In the genomic region with DNA sequence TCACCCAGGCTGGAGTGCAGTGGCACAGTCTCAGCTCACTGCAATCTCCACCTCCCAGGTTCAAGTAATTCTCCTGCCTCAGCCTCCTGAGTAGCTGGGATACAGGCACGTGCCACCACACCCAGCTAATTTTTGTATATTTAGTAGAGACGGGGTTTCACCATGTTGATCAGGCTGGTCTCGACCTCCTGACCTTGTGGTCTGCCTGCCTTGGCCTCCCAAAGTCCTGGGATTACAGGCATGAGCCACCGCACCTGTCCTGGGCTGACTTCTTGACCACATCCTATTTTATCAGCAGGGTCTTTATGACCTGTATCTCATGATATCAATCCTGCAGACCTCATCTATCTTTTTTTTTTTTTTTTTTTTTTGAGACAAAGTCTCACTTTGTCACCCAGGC, we compare ENCODE assay signal across 12 cellular contexts. TPM values are rescaled to one million over a fixed set of nuclear protein-coding genes. Genes with fewer than 3 reads are reported as not detected.
A peak's percentile ranks its signal among the peaks of the same experiment; 100 is the strongest.
DNase-seq lines count a peak whose midpoint lies in the region; ATAC-seq, FAIRE-seq and TF ChIP-seq lines count a peak whose summit lies in the region.
"Not testable (repeated sequence)": the region's sequence is repeated elsewhere in the genome, so short reads cannot be mapped to it uniquely, and the experiment has no call there.
"Had no signal": no experiment of that assay in that cellular context is flagged by ENCODE, and none has a peak within 500 bp of the region (broad histone marks: within the 10 kb centered on the region; RNA-seq: fewer than 3 reads in every experiment).

No MANE protein-coding gene starts in this region.

- not testable (repeated sequence) for TF ChIP-seq RAD21 in A549 (conservative IDR thresholded peaks at IDR 0.05 in 1 of 2, IDR thresholded peaks at IDR 0.05 in 1 of 2)

- not testable (repeated sequence) for FAIRE-seq in A549 (lab: Jason Lieb, UNC)

- not testable (repeated sequence) for H3K36me3 ChIP-seq in SJCRH30; ascending aorta; smooth muscle cell (ENCODE audit: low read depth)

- intact Hi-C loops in activated naive CD4-positive, alpha-beta T cell treated with anti-CD3 and anti-CD28 coated beads for 36 hours (cut with micrococcal nuclease) = loop anchor here (1.0 to 5.0 kb wide), 6 partner anchors 22 to 338 kb away; partner anchors contain the start of gene ENO1
- intact Hi-C loops in ascending aorta (cut with DNase I) = not testable (repeated sequence)

- peaks cover 47% of the 10 kb centered on the region for H3K4me1 Mint-ChIP-seq in activated CD4-positive, alpha-beta memory T cell treated with anti-CD3 and anti-CD28 coated beads, Interleukin-2, amount 10 ng/mL, durations not matched to agents 7 days and 5 days
- peaks cover 51% of the 10 kb centered on the region for H3K4me1 Mint-ChIP-seq in activated naive CD4-positive, alpha-beta T cell treated with anti-CD3 and anti-CD28 coated beads for 36 hours (ENCODE audit: low read depth)

- H3K27ac ChIP-seq in A549 (peak overlapping the region; percentile 81 to 96), ascending aorta (peak overlapping the region; percentile 52 to 62), smooth muscle cell (ENCODE audit: low read depth) (peak overlapping the region; percentile 47)
- not testable (repeated sequence) for H3K27ac ChIP-seq in SJCRH30

- H3K9me3 Mint-ChIP-seq in activated CD4-positive, alpha-beta memory T cell treated with anti-CD3 and anti-CD28 coated beads, Interleukin-2, amount 10 ng/mL, durations not matched to agents 7 days and 5 days; activated naive CD4-positive, alpha-beta T cell treated with anti-CD3 and anti-CD28 coated beads for 36 hours: not testable (repeated sequence)

- 88% methylated on average over 4 of the region's 4 CpGs for WGBS in A549 (ENCODE audit: missing lambda C conversion rate)
- 94% methylated on average over 4 of the region's 4 CpGs for WGBS in smooth muscle cell (ENCODE audit: low lambda C conversion rate)

- peaks cover 50% of the 10 kb centered on the region for H3K4me1 ChIP-seq in A549
- peaks cover 22% of the 10 kb centered on the region for H3K4me1 ChIP-seq in SJCRH30
- H3K4me1 ChIP-seq in ascending aorta = peaks cover 9 to 33% of the 10 kb centered on the region in 2 donors
- peaks cover 11% of the 10 kb centered on the region for H3K4me1 ChIP-seq in smooth muscle cell (ENCODE audit: low read depth)

- not testable (repeated sequence) for H3K4me3 Mint-ChIP-seq in activated CD4-positive, alpha-beta memory T cell treated with anti-CD3 and anti-CD28 coated beads, Interleukin-2, amount 10 ng/mL, durations not matched to agents 7 days and 5 days; activated naive CD4-positive, alpha-beta T cell treated with anti-CD3 and anti-CD28 coated beads for 36 hours

- peaks cover 15% of the 10 kb centered on the region for H3K36me3 Mint-ChIP-seq in activated CD4-positive, alpha-beta memory T cell treated with anti-CD3 and anti-CD28 coated beads, Interleukin-2, amount 10 ng/mL, durations not matched to agents 7 days and 5 days (ENCODE audit: low read depth)
- not testable (repeated sequence) for H3K36me3 Mint-ChIP-seq in activated naive CD4-positive, alpha-beta T cell treated with anti-CD3 and anti-CD28 coated beads for 36 hours (ENCODE audit: low read depth)

- TF ChIP-seq EP300 in A549 (IDR thresholded peaks at IDR 0.05) = not testable (repeated sequence)

- POLR2A ChIA-PET in A549 (lab: Yijun Ruan, JAX) = not testable (repeated sequence)
- POLR2A ChIA-PET in activated CD4-positive, alpha-beta memory T cell treated with anti-CD3 and anti-CD28 coated beads, Interleukin-2, amount 10 ng/mL, durations not matched to agents 7 days and 5 days (lab: Charles Lee) = interaction anchor here (0.7 to 5.1 kb wide), 5 partner anchors 14 to 42 kb away, joined by 3 to 106 read pairs (median 4); partner anchors contain the start of gene ENO1

- ATAC-seq in A549 = not testable (repeated sequence)

- H3K27ac Mint-ChIP-seq in activated CD4-positive, alpha-beta memory T cell treated with anti-CD3 and anti-CD28 coated beads, Interleukin-2, amount 10 ng/mL, durations not matched to agents 7 days and 5 days = peak overlapping the region; percentile 99
- peak overlapping the region; percentile 99 for H3K27ac Mint-ChIP-seq in activated naive CD4-positive, alpha-beta T cell treated with anti-CD3 and anti-CD28 coated beads for 36 hours

- not testable (repeated sequence) for H3K27me3 ChIP-seq in SJCRH30; ascending aorta; smooth muscle cell (ENCODE audit: low read depth)

- not testable (repeated sequence) for H2AFZ ChIP-seq in smooth muscle cell (ENCODE audit: low read depth)

- H3K27me3 Mint-ChIP-seq in activated CD4-positive, alpha-beta memory T cell treated with anti-CD3 and anti-CD28 coated beads, Interleukin-2, amount 10 ng/mL, durations not matched to agents 7 days and 5 days; activated naive CD4-positive, alpha-beta T cell treated with anti-CD3 and anti-CD28 coated beads for 36 hours (ENCODE audit: low read depth): not testable (repeated sequence)

- H4K20me1 ChIP-seq in smooth muscle cell (ENCODE audit: low read depth) = not testable (repeated sequence)

- not testable (repeated sequence) for H3K9me3 ChIP-seq in A549; SJCRH30 (replicated peaks); ascending aorta; smooth muscle cell (replicated peaks; ENCODE audit: low read depth)

- not testable (repeated sequence) for TF ChIP-seq CTCF in A549 (IDR thresholded peaks at IDR 0.05); ascending aorta (IDR thresholded peaks at IDR 0.05); smooth muscle cell (IDR thresholded peaks at IDR 0.05; ENCODE audit: borderline replicate concordance, insufficient read depth, poor library complexity, severe bottlenecking)

- TF ChIP-seq POLR2A in A549 (IDR thresholded peaks at IDR 0.05; ENCODE audit: low read length) = not testable (repeated sequence)

- not testable (repeated sequence) for H3K4me3 ChIP-seq in A549, SJCRH30, ascending aorta, smooth muscle cell

- CTCF ChIA-PET in A549 (lab: Yijun Ruan, JAX) = interaction anchor here (0.6 to 1.5 kb wide), 3 partner anchors 8 to 201 kb away, joined by 3 to 4 read pairs (median 3); no protein-coding TSS in a partner anchor
- CTCF ChIA-PET in activated CD4-positive, alpha-beta memory T cell treated with anti-CD3 and anti-CD28 coated beads, Interleukin-2, amount 10 ng/mL, durations not matched to agents 7 days and 5 days (lab: Charles Lee) = interaction anchor here (0.9 to 4.2 kb wide), 5 partner anchors 20 to 105 kb away, joined by 3 to 22 read pairs (median 3); no protein-coding TSS in a partner anchor
- CTCF ChIA-PET in activated naive CD4-positive, alpha-beta T cell treated with anti-CD3 and anti-CD28 coated beads for 36 hours (lab: Charles Lee) = interaction anchor here (1.0 kb wide), 1 partner anchor 44 kb away, joined by 3 read pairs; no protein-coding TSS in a partner anchor

- H3F3A ChIP-seq in smooth muscle cell (ENCODE audit: low read depth) = peaks cover 19% of the 10 kb centered on the region

- not testable (repeated sequence) for H3K79me2 ChIP-seq in smooth muscle cell (ENCODE audit: low read depth)

- not testable (repeated sequence) for H3K4me2 ChIP-seq in A549, smooth muscle cell

- not testable (repeated sequence) for DNase-seq in A549 (ENCODE audit: low read depth in 1 of 2, low spot score in 1 of 2); activated CD4-positive, alpha-beta memory T cell treated with anti-CD3 and anti-CD28 coated beads, Interleukin-2, amount 10 ng/mL, durations not matched to agents 7 days and 5 days; activated naive CD4-positive, alpha-beta T cell treated with anti-CD3 and anti-CD28 coated beads for 36 hours; ascending aorta (ENCODE audit: low spot score in 2 of 2); smooth muscle cell (lab: John Stamatoyannopoulos, UW; ENCODE audit: unreplicated experiment)
- peak; percentile 58 for DNase-seq in LHCN-M2 (ENCODE audit: low read depth)
- DNase-seq in SJCRH30 = peak; percentile 23 to 38

- not testable (repeated sequence) for H3K9ac ChIP-seq in smooth muscle cell (ENCODE audit: low read depth)

RNA-seq across cellular contexts. Expression of gene ENO1, which starts 22.2 kb away (rescaled TPM):
- polyA plus RNA-seq in A549 (2011; rRNA removed) = 1,899 and 1,948 TPM in 2 replicates
- 2,304 and 2,482 TPM in 2 replicates for polyA plus RNA-seq in A549 (2012; cell fraction: cytosol; rRNA removed)
- polyA plus RNA-seq in A549 (2012; cell fraction: nucleus; rRNA removed) = 3,157 and 3,429 TPM in 2 replicates
- polyA plus RNA-seq in A549 (2017; fragmentation: RNase III; extraction: RNeasy Plus Mini Kit Qiagen cat#74134 plus additional on column Dnase treatment) = 2,937 to 2,981 TPM (median 2,952 TPM) in 3 replicates
- polyA minus RNA-seq in A549 (2011; rRNA and poly(A)+ RNA removed) = 2,309 and 2,515 TPM in 2 replicates
- 2,184 and 2,442 TPM in 2 replicates for total RNA-seq in LHCN-M2 (2014; rRNA removed)
- 2,381 TPM for polyA plus RNA-seq in LHCN-M2 (2012)
- total RNA-seq in SJCRH30 (2014; rRNA removed; shearing (Covaris generic)) = 2,596 and 2,758 TPM in 2 replicates
- 1,000 to 10,000 TPM; 2,453 to 2,472 TPM for total RNA-seq in activated CD4-positive, alpha-beta memory T cell treated with anti-CD3 and anti-CD28 coated beads, Interleukin-2, amount 10 ng/mL, durations not matched to agents 7 days and 5 days
- 1,000 to 10,000 TPM; 2,952 to 3,004 TPM for total RNA-seq in activated naive CD4-positive, alpha-beta T cell treated with anti-CD3 and anti-CD28 coated beads for 36 hours
- 637 TPM for total RNA-seq in ascending aorta
- 1,276 and 1,376 TPM in 2 replicates for total RNA-seq in smooth muscle cell
- polyA plus RNA-seq in smooth muscle cell = 2,156 and 2,235 TPM in 2 replicates

RNA-seq across cellular contexts. Expression of gene CA6, which starts 45.0 kb away (rescaled TPM):
- polyA plus RNA-seq in A549 (2011; rRNA removed) (not detected in 2 replicates), A549 (2017; fragmentation: RNase III; extraction: RNeasy Plus Mini Kit Qiagen cat#74134 plus additional on column Dnase treatment) (not detected in 3 replicates), smooth muscle cell (not detected in 2 replicates)
- polyA plus RNA-seq in A549 (2012; cell fraction: cytosol; rRNA removed) = not detected in 2 replicates
- polyA plus RNA-seq in A549 (2012; cell fraction: nucleus; rRNA removed) = not detected in 2 replicates
- not detected in 2 replicates for polyA minus RNA-seq in A549 (2011; rRNA and poly(A)+ RNA removed)
- total RNA-seq in LHCN-M2 (2014; rRNA removed) (not detected in 2 replicates), ascending aorta (not detected), smooth muscle cell (not detected in 2 replicates)
- not detected for polyA plus RNA-seq in LHCN-M2 (2012)
- total RNA-seq in SJCRH30 (2014; rRNA removed; shearing (Covaris generic)) = not detected in 2 replicates
- total RNA-seq in activated CD4-positive, alpha-beta memory T cell treated with anti-CD3 and anti-CD28 coated beads, Interleukin-2, amount 10 ng/mL, durations not matched to agents 7 days and 5 days = under 1 TPM in 1 of 2 experiments, not detected in 1; 0.18 TPM
- under 1 TPM; 0.22 to 0.62 TPM for total RNA-seq in activated naive CD4-positive, alpha-beta T cell treated with anti-CD3 and anti-CD28 coated beads for 36 hours
- total RNA-seq: Calu3, H7, MCF 10A, SJSA1 had no signal
- polyA plus RNA-seq: BJ had no signal
